10 cellular contexts compared by ENCODE assay signal in the genomic region with DNA sequence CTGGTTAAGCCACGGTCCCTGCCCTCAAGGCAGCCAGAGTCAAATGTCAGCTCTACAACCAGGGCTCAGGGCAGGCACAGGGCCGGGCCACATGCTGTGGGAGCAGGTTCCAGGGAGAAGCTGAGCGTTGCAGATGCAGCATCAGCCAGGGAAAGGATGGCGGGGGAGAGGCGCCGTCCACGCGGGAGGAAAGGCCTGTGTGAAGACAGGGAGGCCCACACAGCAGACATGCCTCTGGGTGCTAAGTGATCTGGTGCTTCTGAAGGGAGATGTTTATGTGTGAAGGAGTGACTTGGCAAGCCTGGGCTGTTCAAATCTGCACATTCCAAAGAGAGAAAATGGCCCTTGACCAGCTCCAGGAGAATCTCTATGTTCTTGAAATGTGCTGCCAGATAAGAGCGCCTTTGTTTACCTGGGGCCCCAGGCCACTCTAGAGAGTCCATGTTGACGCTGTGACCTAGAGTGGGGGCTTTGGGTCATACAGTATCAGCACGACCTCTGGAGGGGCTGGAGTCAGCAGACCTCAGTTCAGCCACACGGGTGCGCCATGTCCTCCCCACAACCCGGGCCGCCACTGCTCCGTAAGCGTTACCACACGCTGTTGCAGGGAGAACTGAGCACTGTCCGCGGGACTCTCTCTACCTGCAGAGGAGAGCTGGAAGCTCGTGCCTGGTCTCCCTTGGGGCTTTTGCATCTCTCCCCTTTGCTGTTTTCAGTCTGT. TPM values are rescaled to one million over a fixed set of nuclear protein-coding genes. Genes with fewer than 3 reads are reported as not detected.
DNase-seq lines count a peak whose midpoint lies in the region; ATAC-seq, FAIRE-seq and TF ChIP-seq lines count a peak whose summit lies in the region.
"Had no signal": no experiment of that assay in that cellular context is flagged by ENCODE, and none has a peak within 500 bp of the region (broad histone marks: within the 10 kb centered on the region; RNA-seq: fewer than 3 reads in every experiment).

No MANE protein-coding gene starts in this region.

- intact Hi-C loops in Right ventricle myocardium inferior (cut with DNase I) (no loop called here), heart right ventricle (cut with DNase I) (no loop called here), upper lobe of right lung (cut with DNase I) (no loop called here), kidney (cut with DNase I) (no loop called here)
- intact Hi-C loops in activated CD4-positive, alpha-beta memory T cell treated with anti-CD3 and anti-CD28 coated beads for 36 hours (cut with micrococcal nuclease), result no loop called here

- FAIRE-seq in kidney (lab: Jason Lieb, UNC), result no peak

- POLR2A ChIA-PET in activated CD4-positive, alpha-beta memory T cell treated with anti-CD3 and anti-CD28 coated beads for 36 hours (lab: Charles Lee), result interaction anchor here (3.5 to 3.6 kb wide), 2 partner anchors 16 to 18 kb away, joined by 32 to 77 read pairs; partner anchors contain the start of genes ATF5, IL4I1 and NUP62

- peak overlapping the region; percentile 2 for H3K4me3 Mint-ChIP-seq in activated CD4-positive, alpha-beta memory T cell treated with anti-CD3 and anti-CD28 coated beads for 36 hours

- peaks cover 74% of the 10 kb centered on the region for H3K4me1 Mint-ChIP-seq in activated CD4-positive, alpha-beta memory T cell treated with anti-CD3 and anti-CD28 coated beads for 36 hours (ENCODE audit: low read depth)

- 81 to 87% methylated on average over 21 of the region's 21 CpGs for WGBS in heart right ventricle, 2 donors

- CTCF ChIA-PET in activated CD4-positive, alpha-beta memory T cell treated with anti-CD3 and anti-CD28 coated beads for 36 hours (lab: Charles Lee), result interaction anchor here (2.0 to 3.7 kb wide), 2 partner anchors 16 to 23 kb away, joined by 11 to 14 read pairs; no protein-coding TSS in a partner anchor

- H3K27ac Mint-ChIP-seq in activated CD4-positive, alpha-beta memory T cell treated with anti-CD3 and anti-CD28 coated beads for 36 hours, result peak overlapping the region; percentile 97

- H3K27ac ChIP-seq in heart right ventricle, result peak overlapping the region in 1 of 10 donors; percentile 83
- no peak overlapping the region for H3K27ac ChIP-seq in upper lobe of right lung
- H3K27ac ChIP-seq in kidney (ENCODE audit: low read depth in 2 of 2, low read length in 2 of 2), result no peak overlapping the region
- H3K27ac ChIP-seq: left ventricle myocardium inferior had no signal

- H3K9ac ChIP-seq in kidney (ENCODE audit: low read length in 2 of 2), result no peak overlapping the region

- H3K4me3 ChIP-seq in heart right ventricle (no peak overlapping the region), upper lobe of right lung (no peak overlapping the region), kidney (ENCODE audit: low read length in 2 of 2) (no peak overlapping the region)
- H3K4me3 ChIP-seq: left ventricle myocardium inferior had no signal

- H3K36me3 ChIP-seq in heart right ventricle (peaks cover 0 to 90% (median 14%) of the 10 kb centered on the region in 9 donors), upper lobe of right lung (peaks cover 13% of the 10 kb centered on the region), kidney (ENCODE audit: control insufficient read depth in 1 of 2, insufficient read depth in 2 of 2, low read length in 2 of 2) (peaks cover 0 to 20% of the 10 kb centered on the region in 2 donors)

- ATAC-seq in Right ventricle myocardium inferior, result no peak
- no peak for ATAC-seq in heart right ventricle
- ATAC-seq in upper lobe of right lung, result peak; percentile 38
- ATAC-seq in GM19324 (IDR thresholded peaks at IDR 0.05; ENCODE audit: low FRiP score, unreplicated experiment), result no peak

- no peak for TF ChIP-seq CTCF in heart right ventricle (IDR thresholded peaks at IDR 0.05)
- TF ChIP-seq CTCF in upper lobe of right lung (IDR thresholded peaks at IDR 0.05), result no peak
- TF ChIP-seq CTCF in kidney (IDR thresholded peaks at IDR 0.05; ENCODE audit: borderline replicate concordance, extremely low read depth, insufficient read depth), result no peak

- no peaks in the 10 kb centered on the region for H3K27me3 Mint-ChIP-seq in activated CD4-positive, alpha-beta memory T cell treated with anti-CD3 and anti-CD28 coated beads for 36 hours

- H3K27me3 ChIP-seq in heart right ventricle, result no peaks in the 10 kb centered on the region
- no peaks in the 10 kb centered on the region for H3K27me3 ChIP-seq in upper lobe of right lung

- H3K4me1 ChIP-seq in heart right ventricle (peaks cover 0 to 46% (median 8%) of the 10 kb centered on the region in 9 donors), upper lobe of right lung (peaks cover 5% of the 10 kb centered on the region), kidney (ENCODE audit: control insufficient read depth in 1 of 2, insufficient read depth in 1 of 2, low read depth in 1 of 2, low read length in 2 of 2) (peaks cover 0 to 7% of the 10 kb centered on the region in 2 donors)

- DNase-seq in Right ventricle myocardium inferior (ENCODE audit: missing footprints), result peak; percentile 20
- DNase-seq in heart right ventricle, result no peak
- DNase-seq in activated CD4-positive, alpha-beta memory T cell treated with anti-CD3 and anti-CD28 coated beads for 36 hours, result peak; percentile 14
- peak; percentile 38 for DNase-seq in iris pigment epithelial cell (ENCODE audit: low read depth)
- no peak for DNase-seq in upper lobe of right lung
- no peak for DNase-seq in DMS 273 treated with DMSO at 0.1 percent for 48 hours (lab: John Stamatoyannopoulos, UW)
- no peak for DNase-seq in kidney
- DNase-seq: left ventricle myocardium inferior had no signal

- H3K9me3 Mint-ChIP-seq in activated CD4-positive, alpha-beta memory T cell treated with anti-CD3 and anti-CD28 coated beads for 36 hours, result no peaks in the 10 kb centered on the region

- H3K36me3 Mint-ChIP-seq in activated CD4-positive, alpha-beta memory T cell treated with anti-CD3 and anti-CD28 coated beads for 36 hours, result peaks cover 75% of the 10 kb centered on the region

- H3K9me3 ChIP-seq in heart right ventricle, result peaks cover 0 to 5% (median 0%) of the 10 kb centered on the region in 11 donors
- no peaks in the 10 kb centered on the region for H3K9me3 ChIP-seq in upper lobe of right lung
- H3K9me3 ChIP-seq in kidney (ENCODE audit: control insufficient read depth in 1 of 2, low read length in 2 of 2), result no peaks in the 10 kb centered on the region
- H3K9me3 ChIP-seq: left ventricle myocardium inferior had no signal

RNA-seq across cellular contexts. Expression of gene ATF5, which starts 15.9 kb away (rescaled TPM):
- 10.4 TPM for total RNA-seq in Right ventricle myocardium inferior
- total RNA-seq in heart right ventricle, result 10 to 100 TPM in 3 of 10 donors, 1 to 10 TPM in 7; 6.4 to 33.8 (median 9.7) TPM
- polyA plus RNA-seq in heart right ventricle, result 10 to 100 TPM; 14.1 to 22.0 TPM
- 10 to 100 TPM; 24.5 to 25.8 TPM for total RNA-seq in activated CD4-positive, alpha-beta memory T cell treated with anti-CD3 and anti-CD28 coated beads for 36 hours
- total RNA-seq in upper lobe of right lung, result 14.1 TPM
- total RNA-seq in kidney, result 36.4 TPM
- 22.7 TPM for polyA plus RNA-seq in kidney (ENCODE audit: insufficient read depth, low read depth, low replicate concordance)

RNA-seq across cellular contexts. Expression of gene NUP62, which starts 16.2 kb away (rescaled TPM):
- 30.4 TPM for total RNA-seq in Right ventricle myocardium inferior
- 10 to 100 TPM; 23.1 to 48.1 (median 32.7) TPM for total RNA-seq in heart right ventricle
- 10 to 100 TPM; 13.2 to 19.7 TPM for polyA plus RNA-seq in heart right ventricle
- 100 to 1,000 TPM; 160 to 171 TPM for total RNA-seq in activated CD4-positive, alpha-beta memory T cell treated with anti-CD3 and anti-CD28 coated beads for 36 hours
- 39.3 TPM for total RNA-seq in upper lobe of right lung
- total RNA-seq in kidney, result 39.0 TPM
- 17.1 TPM for polyA plus RNA-seq in kidney (ENCODE audit: insufficient read depth, low read depth, low replicate concordance)

RNA-seq across cellular contexts. Expression of gene IL4I1, which starts 16.4 kb away (rescaled TPM):
- total RNA-seq in Right ventricle myocardium inferior, result 0.30 TPM
- total RNA-seq in heart right ventricle, result 10 to 100 TPM in 1 of 10 donors, under 1 TPM in 7, not detected in 2; 0.26 to 26.9 (median 0.60) TPM
- polyA plus RNA-seq in heart right ventricle, result under 1 TPM in 1 of 2 donors, not detected in 1; 0.33 TPM
- total RNA-seq in activated CD4-positive, alpha-beta memory T cell treated with anti-CD3 and anti-CD28 coated beads for 36 hours, result 100 to 1,000 TPM; 108 to 111 TPM
- 1.8 TPM for total RNA-seq in upper lobe of right lung
- total RNA-seq in kidney, result 12.8 TPM
- polyA plus RNA-seq in kidney (ENCODE audit: insufficient read depth, low read depth, low replicate concordance), result 0.82 TPM
- total RNA-seq: left ventricle myocardium inferior, temporal lobe had no signal

RNA-seq across cellular contexts. Expression of gene TBC1D17, which starts 35.6 kb away (rescaled TPM):
- total RNA-seq in Right ventricle myocardium inferior (44.9 TPM), heart right ventricle (10 to 100 TPM; 40.6 to 57.9 (median 50.6) TPM), upper lobe of right lung (57.1 TPM), kidney (43.6 TPM)
- polyA plus RNA-seq in heart right ventricle (10 to 100 TPM; 30.4 to 41.7 TPM), kidney (ENCODE audit: insufficient read depth, low read depth, low replicate concordance) (34.8 TPM)
- 10 to 100 TPM; 32.5 to 34.7 TPM for total RNA-seq in activated CD4-positive, alpha-beta memory T cell treated with anti-CD3 and anti-CD28 coated beads for 36 hours

RNA-seq across cellular contexts. Expression of gene AKT1S1, which starts 36.0 kb away (rescaled TPM):
- total RNA-seq in Right ventricle myocardium inferior (37.2 TPM), heart right ventricle (10 to 100 TPM; 26.0 to 51.9 (median 32.4) TPM), upper lobe of right lung (29.4 TPM), kidney (33.7 TPM)
- polyA plus RNA-seq in heart right ventricle (10 to 100 TPM; 42.6 to 48.1 TPM), kidney (ENCODE audit: insufficient read depth, low read depth, low replicate concordance) (47.2 TPM)
- 10 to 100 TPM; 19.6 TPM for total RNA-seq in activated CD4-positive, alpha-beta memory T cell treated with anti-CD3 and anti-CD28 coated beads for 36 hours

Comparison
In these comparisons a context has a peak if more than half of its experiments do, and no peak if none do; other contexts are left out.
1. DNase-seq: peak in Right ventricle myocardium inferior (single experiment), activated CD4-positive, alpha-beta memory T cell treated with anti-CD3 and anti-CD28 coated beads for 36 hours (single experiment) and iris pigment epithelial cell (single experiment); none in heart right ventricle (0 of 2), upper lobe of right lung (single experiment), DMS 273 treated with DMSO at 0.1 percent for 48 hours (single experiment) and kidney (single experiment).